8 cellular contexts compared by ENCODE assay signal in genomic region chr10:101060951-101061813, GRCh38. TPM values are rescaled to one million over a fixed set of nuclear protein-coding genes. Genes with fewer than 3 reads are reported as not detected.
DNase-seq lines count a peak whose midpoint lies in the region; ATAC-seq and TF ChIP-seq lines count a peak whose summit lies in the region.

No MANE protein-coding gene starts in this region.

- H3K4me3 ChIP-seq in brain microvascular endothelial cell (ENCODE audit: low read depth, low read length) (peak overlapping the region; percentile 97), iPS-20b (ENCODE audit: low read length) (peak overlapping the region; percentile 88), skin epidermis (peak overlapping the region; percentile 51 to 71 (median 63))

- H3K27ac ChIP-seq in brain microvascular endothelial cell (peak overlapping the region; percentile 98), iPS-20b (ENCODE audit: low read length) (peak overlapping the region; percentile 13), skin epidermis (peak overlapping the region; percentile 51 to 100 (median 97))

- H3K27me3 ChIP-seq in brain microvascular endothelial cell (replicated peaks) (no peaks in the 10 kb centered on the region), iPS-20b (ENCODE audit: insufficient read depth, low read length) (peaks cover 51% of the 10 kb centered on the region)

- peaks cover 23% of the 10 kb centered on the region for H3K4me1 Mint-ChIP-seq in T-helper 17 cell

- H3K27ac Mint-ChIP-seq in T-helper 17 cell: peak overlapping the region; percentile 95

- peak; percentile 69 to 85 for DNase-seq in activated CD8-positive, alpha-beta memory T cell treated with anti-CD3 and anti-CD28 coated beads for 1 hour (ENCODE audit: extremely low read depth in 1 of 2, low read depth in 1 of 2)
- no peak for DNase-seq in activated CD8-positive, alpha-beta memory T cell treated with anti-CD3 and anti-CD28 coated beads for 24 hours
- DNase-seq in NCI-H1417 treated with DMSO at 0.1 percent for 48 hours (lab: John Stamatoyannopoulos, UW): peak; percentile 73
- peak; percentile 84 to 89 (median 85) for DNase-seq in T-helper 17 cell
- peak; percentile 84 for DNase-seq in brain microvascular endothelial cell

- peaks cover 13% of the 10 kb centered on the region for H3K4me1 ChIP-seq in iPS-20b (ENCODE audit: insufficient read depth, low read length)

- no peaks in the 10 kb centered on the region for H3K36me3 Mint-ChIP-seq in T-helper 17 cell (ENCODE audit: low read depth)

- peak overlapping the region; percentile 84 for H3K9ac ChIP-seq in iPS-20b (ENCODE audit: low read depth, low read length)

- H3K36me3 ChIP-seq in brain microvascular endothelial cell (replicated peaks) (no peaks in the 10 kb centered on the region), iPS-20b (ENCODE audit: insufficient read depth, low read depth, low read length) (no peaks in the 10 kb centered on the region)

- in situ Hi-C loops in brain microvascular endothelial cell (cut with HindIII; ENCODE audit: low pct_ligation_motif_present, low sequenced_read_pairs): no loop called here

- ATAC-seq in HG02763 (IDR thresholded peaks at IDR 0.05; ENCODE audit: unreplicated experiment) (peak; percentile 60), T-helper 17 cell (peak; percentile 78)

- no peak for TF ChIP-seq CTCF in brain microvascular endothelial cell (IDR thresholded peaks at IDR 0.05; ENCODE audit: low read depth, low read length, missing control alignments)

- peak overlapping the region; percentile 96 for H3K4me3 Mint-ChIP-seq in T-helper 17 cell

- peaks cover 27% of the 10 kb centered on the region for H3K27me3 Mint-ChIP-seq in T-helper 17 cell

- H3K9me3 ChIP-seq in T-helper 17 cell (ENCODE audit: control insufficient read depth, low read length, poor library complexity, severe bottlenecking) (no peaks in the 10 kb centered on the region), iPS-20b (ENCODE audit: insufficient read depth, low read depth, low read length) (no peaks in the 10 kb centered on the region; the same call in 1 of the 2 replicates)

RNA-seq across cellular contexts. Expression of gene KAZALD1, which starts 0.6 kb away (rescaled TPM):
- not detected for total RNA-seq in T-helper 17 cell

RNA-seq across cellular contexts. Expression of gene SFXN3, which starts 30.1 kb away (rescaled TPM):
- total RNA-seq in T-helper 17 cell: 10 to 100 TPM; 40.8 to 51.5 TPM

RNA-seq across cellular contexts. Expression of gene PDZD7, which starts 30.3 kb away (rescaled TPM):
- total RNA-seq in T-helper 17 cell: 1 to 10 TPM in 1 of 2 donors, under 1 TPM in 1; 0.65 to 1.1 TPM

Comparison
In these comparisons a context has a peak if more than half of its experiments do, and no peak if none do; other contexts are left out.
1. H3K27ac ChIP-seq: peak in every context shown above with its lines; median percentile 98 in brain microvascular endothelial cell; 97 in skin epidermis; 13 in iPS-20b.